23 cellular contexts compared by ENCODE assay signal in genomic region chr21:9763807-9764206, GRCh38.
DNase-seq lines count a peak whose midpoint lies in the region; ATAC-seq and TF ChIP-seq lines count a peak whose summit lies in the region.
"Had no signal": no experiment of that assay in that cellular context is flagged by ENCODE, and none has a peak within 500 bp of the region (broad histone marks: within the 10 kb centered on the region; RNA-seq: fewer than 3 reads in every experiment).

No MANE protein-coding gene starts in this region.

- H3K27me3 ChIP-seq in liver (ENCODE audit: control insufficient read depth in 4 of 4, insufficient read depth in 4 of 4, low read length in 3 of 4) (peaks cover 0 to 7% (median 3%) of the 10 kb centered on the region in 4 donors), right lobe of liver (peaks cover 0 to 4% of the 10 kb centered on the region in 2 donors)
- H3K27me3 ChIP-seq: BLaER1 had no signal

- H3K4me3 Mint-ChIP-seq in osteocyte (ENCODE audit: unreplicated experiment) (no peak overlapping the region), Calu3 (ENCODE audit: low read depth, unreplicated experiment) (no peak overlapping the region)
- no peak overlapping the region for H3K4me3 Mint-ChIP-seq in activated naive CD8-positive, alpha-beta T cell treated with anti-CD3 and anti-CD28 coated beads for 36 hours
- H3K4me3 Mint-ChIP-seq: B cell; CD4-positive, CD25-positive, alpha-beta regulatory T cell; CD8-positive, alpha-beta T cell had no signal

- no peak for TF ChIP-seq CTCF in liver (IDR thresholded peaks at IDR 0.05; ENCODE audit: low read depth, low read length, missing input control)
- TF ChIP-seq CTCF in right lobe of liver (IDR thresholded peaks at IDR 0.05) = no peak
- no peak for TF ChIP-seq CTCF in osteocyte (IDR thresholded peaks at IDR 0.05)
- TF ChIP-seq CTCF in Calu3 (IDR thresholded peaks at IDR 0.05; ENCODE audit: unreplicated experiment) = no peak

- H3K9ac ChIP-seq in liver (ENCODE audit: low read depth in 1 of 2, low read length in 2 of 2) = no peak overlapping the region
- H3K9ac ChIP-seq: BLaER1, GM23248 had no signal

- intact Hi-C loops in right lobe of liver (cut with DNase I) (no loop called here), Calu3 (cut with micrococcal nuclease; ENCODE audit: unreplicated experiment) (no loop called here)

- no peaks in the 10 kb centered on the region for H3K36me3 Mint-ChIP-seq in osteocyte (ENCODE audit: unreplicated experiment)
- H3K36me3 Mint-ChIP-seq in activated naive CD8-positive, alpha-beta T cell treated with anti-CD3 and anti-CD28 coated beads for 36 hours = no peaks in the 10 kb centered on the region
- H3K36me3 Mint-ChIP-seq in Calu3 (ENCODE audit: insufficient read depth, unreplicated experiment) = no peaks in the 10 kb centered on the region
- H3K36me3 Mint-ChIP-seq: CD4-positive, CD25-positive, alpha-beta regulatory T cell; CD8-positive, alpha-beta T cell had no signal

- no TSS peak for BruUV-seq in Calu3 (replicated peaks; lab: Mats Ljungman, UMichigan)

- 53% methylated on average over 4 of the region's 4 CpGs for WGBS in liver
- 39% methylated on average over 4 of the region's 4 CpGs for WGBS in right lobe of liver (ENCODE audit: insufficient coverage, low coverage, low lambda C conversion rate, missing lambda C conversion rate)

- ATAC-seq in right lobe of liver (no peak), HG03439 (IDR thresholded peaks at IDR 0.05; ENCODE audit: unreplicated experiment) (no peak)
- ATAC-seq: CD8-positive, alpha-beta T cell; GM12878 had no signal

- H3K4me3 ChIP-seq in liver (ENCODE audit: low read depth in 1 of 3, low read length in 3 of 3) (no peak overlapping the region), right lobe of liver (no peak overlapping the region)
- H3K4me3 ChIP-seq: BLaER1, GM12878, GM23248 had no signal

- H3K27me3 Mint-ChIP-seq in osteocyte (ENCODE audit: unreplicated experiment) = no peaks in the 10 kb centered on the region
- H3K27me3 Mint-ChIP-seq in activated naive CD8-positive, alpha-beta T cell treated with anti-CD3 and anti-CD28 coated beads for 36 hours = no peaks in the 10 kb centered on the region
- no peaks in the 10 kb centered on the region for H3K27me3 Mint-ChIP-seq in Calu3 (ENCODE audit: unreplicated experiment)
- H3K27me3 Mint-ChIP-seq: B cell; CD4-positive, CD25-positive, alpha-beta regulatory T cell had no signal

- H3K36me3 ChIP-seq in liver (ENCODE audit: control insufficient read depth in 4 of 4, insufficient read depth in 3 of 4, low read depth in 1 of 4, low read length in 3 of 4) = no peaks in the 10 kb centered on the region
- no peaks in the 10 kb centered on the region for H3K36me3 ChIP-seq in right lobe of liver
- H3K36me3 ChIP-seq: BLaER1 had no signal

- TF ChIP-seq POLR2A in right lobe of liver (IDR thresholded peaks at IDR 0.05) = no peak

- H3K27ac Mint-ChIP-seq in osteocyte (ENCODE audit: unreplicated experiment) (no peak overlapping the region), Calu3 (ENCODE audit: unreplicated experiment) (no peak overlapping the region)
- no peak overlapping the region for H3K27ac Mint-ChIP-seq in activated naive CD8-positive, alpha-beta T cell treated with anti-CD3 and anti-CD28 coated beads for 36 hours
- H3K27ac Mint-ChIP-seq: B cell; CD4-positive, CD25-positive, alpha-beta regulatory T cell; CD8-positive, alpha-beta T cell had no signal

- TF ChIP-seq RAD21 in liver (IDR thresholded peaks at IDR 0.05) = no peak

- H3K27ac ChIP-seq in liver (ENCODE audit: low read depth in 1 of 2, low read length in 2 of 2) = no peak overlapping the region
- no peak overlapping the region for H3K27ac ChIP-seq in right lobe of liver
- H3K27ac ChIP-seq: 22Rv1, BLaER1, C4-2B, GM23248 had no signal

- H3K4me1 ChIP-seq in liver (ENCODE audit: control insufficient read depth in 4 of 4, insufficient read depth in 4 of 4, low read length in 3 of 4) (no peaks in the 10 kb centered on the region), right lobe of liver (no peaks in the 10 kb centered on the region)
- H3K4me1 ChIP-seq: BLaER1, Caco-2 had no signal

- H3K4me1 Mint-ChIP-seq in osteocyte (ENCODE audit: unreplicated experiment) (no peaks in the 10 kb centered on the region), Calu3 (ENCODE audit: low read depth, unreplicated experiment) (no peaks in the 10 kb centered on the region)
- H3K4me1 Mint-ChIP-seq in activated naive CD8-positive, alpha-beta T cell treated with anti-CD3 and anti-CD28 coated beads for 36 hours = no peaks in the 10 kb centered on the region
- H3K4me1 Mint-ChIP-seq: B cell; CD4-positive, CD25-positive, alpha-beta regulatory T cell had no signal

- H3K9me3 Mint-ChIP-seq in osteocyte (ENCODE audit: unreplicated experiment) (no peaks in the 10 kb centered on the region), Calu3 (ENCODE audit: low read depth, unreplicated experiment) (no peaks in the 10 kb centered on the region)
- no peaks in the 10 kb centered on the region for H3K9me3 Mint-ChIP-seq in activated naive CD8-positive, alpha-beta T cell treated with anti-CD3 and anti-CD28 coated beads for 36 hours
- H3K9me3 Mint-ChIP-seq: CD4-positive, CD25-positive, alpha-beta regulatory T cell; CD8-positive, alpha-beta T cell had no signal

- CTCF ChIA-PET in Calu3 (lab: Charles Lee) = no interaction called here

- DNase-seq in right lobe of liver (no peak), islet precursor cell (peak; percentile 40), osteocyte (ENCODE audit: extremely low spot score, unreplicated experiment) (peak; percentile 84), Calu3 (no peak), NCI-H146 (lab: John Stamatoyannopoulos, UW) (no peak)
- no peak for DNase-seq in activated naive CD8-positive, alpha-beta T cell treated with anti-CD3 and anti-CD28 coated beads for 36 hours
- DNase-seq: Caco-2; CD4-positive, CD25-positive, alpha-beta regulatory T cell; CD8-positive, alpha-beta T cell; DMS 273 treated with DMSO at 0.1 percent for 48 hours; DMS79; EL; GDM1; GM23248; H7; HCEC 1CT had no signal

- H3K9me3 ChIP-seq in liver (ENCODE audit: control insufficient read depth in 4 of 4, low read length in 3 of 4) = peaks cover 7 to 10% (median 9%) of the 10 kb centered on the region in 4 donors
- no peaks in the 10 kb centered on the region for H3K9me3 ChIP-seq in right lobe of liver

TF ChIP-seq in liver, 16 proteins besides CTCF, POLR2A, EP300 and RAD21:
- TF ChIP-seq HNF4G (IDR thresholded peaks at IDR 0.05) (peak; percentile 8), MAX (IDR thresholded peaks at IDR 0.05) (no peak)

Comparison
In these comparisons a context has a peak if more than half of its experiments do, and no peak if none do; other contexts are left out.
1. DNase-seq: peak in islet precursor cell (single experiment) and osteocyte (single experiment); none in right lobe of liver (0 of 3), activated naive CD8-positive, alpha-beta T cell treated with anti-CD3 and anti-CD28 coated beads for 36 hours (single experiment), Calu3 (single experiment) and NCI-H146 (single experiment).